In the genomic region with DNA sequence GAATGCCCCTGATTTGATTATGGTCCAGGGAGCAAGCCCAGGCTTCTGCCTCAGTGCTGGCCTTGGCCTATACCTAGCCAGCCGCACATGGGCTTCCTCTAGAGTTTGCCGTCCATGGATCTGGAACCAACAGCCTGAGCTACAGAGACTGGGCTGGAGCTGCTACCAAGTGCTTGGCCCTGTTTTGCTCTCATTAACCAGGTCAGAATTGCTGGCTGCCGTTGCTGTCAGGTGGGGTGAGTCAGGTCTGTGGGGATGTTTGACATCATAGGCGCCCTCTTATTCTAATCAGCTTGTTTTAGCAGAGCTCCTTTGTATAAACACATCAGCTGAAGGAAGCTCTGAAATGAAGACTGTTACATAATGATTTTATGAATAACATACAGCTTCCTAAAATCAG, we compare ENCODE assay signal across 14 cellular contexts.
DNase-seq lines count a peak whose midpoint lies in the region; ATAC-seq and TF ChIP-seq lines count a peak whose summit lies in the region.
"Had no signal": no experiment of that assay in that cellular context is flagged by ENCODE, and none has a peak within 500 bp of the region (broad histone marks: within the 10 kb centered on the region; RNA-seq: fewer than 3 reads in every experiment).

No MANE protein-coding gene starts in this region.

- no peaks in the 10 kb centered on the region for H3K4me1 ChIP-seq in foreskin keratinocyte
- H3K4me1 ChIP-seq: A549 had no signal

- no peak overlapping the region for H3K4me3 Mint-ChIP-seq in activated CD4-positive, alpha-beta T cell treated with anti-CD3 and anti-CD28 coated beads, Interleukin-2, amount 10 ng/mL, durations not matched to agents 7 days and 5 days
- peak overlapping the region; percentile 22 for H3K4me3 Mint-ChIP-seq in activated T-helper 17 cell treated with anti-CD3 and anti-CD28 coated beads, Interleukin-2, amount 50 U/mL, for 72 hours
- H3K4me3 Mint-ChIP-seq: brain had no signal

- POLR2A ChIA-PET in activated CD4-positive, alpha-beta T cell treated with anti-CD3 and anti-CD28 coated beads, Interleukin-2, amount 10 ng/mL, durations not matched to agents 7 days and 5 days (lab: Charles Lee) = no interaction called here

- no peaks in the 10 kb centered on the region for H3K9me3 Mint-ChIP-seq in activated CD4-positive, alpha-beta T cell treated with anti-CD3 and anti-CD28 coated beads, Interleukin-2, amount 10 ng/mL, durations not matched to agents 7 days and 5 days
- no peaks in the 10 kb centered on the region for H3K9me3 Mint-ChIP-seq in activated T-helper 17 cell treated with anti-CD3 and anti-CD28 coated beads, Interleukin-2, amount 50 U/mL, for 72 hours
- H3K9me3 Mint-ChIP-seq: brain had no signal

- peak; percentile 94 for ATAC-seq in activated T-helper 17 cell treated with anti-CD3 and anti-CD28 coated beads, Interleukin-2, amount 50 U/mL, for 72 hours (replicated peaks)
- ATAC-seq in foreskin keratinocyte (peak; percentile 70), GM18520 (IDR thresholded peaks at IDR 0.05; ENCODE audit: unreplicated experiment) (no peak)
- ATAC-seq: A549, esophagus mucosa had no signal

- CTCF ChIA-PET in activated CD4-positive, alpha-beta T cell treated with anti-CD3 and anti-CD28 coated beads, Interleukin-2, amount 10 ng/mL, durations not matched to agents 7 days and 5 days (lab: Charles Lee) = interaction anchor here (1.0 to 1.6 kb wide), 2 partner anchors 11 to 18 kb away, joined by 3 to 8 read pairs; no protein-coding TSS in a partner anchor

- H3K27me3 ChIP-seq in foreskin keratinocyte = no peaks in the 10 kb centered on the region

- no peak overlapping the region for H3K27ac Mint-ChIP-seq in activated CD4-positive, alpha-beta T cell treated with anti-CD3 and anti-CD28 coated beads, Interleukin-2, amount 10 ng/mL, durations not matched to agents 7 days and 5 days
- peak overlapping the region; percentile 87 for H3K27ac Mint-ChIP-seq in activated T-helper 17 cell treated with anti-CD3 and anti-CD28 coated beads, Interleukin-2, amount 50 U/mL, for 72 hours

- no peak overlapping the region for H3K27ac ChIP-seq in foreskin keratinocyte
- H3K27ac ChIP-seq: A549 had no signal

- no peaks in the 10 kb centered on the region for H3K27me3 Mint-ChIP-seq in activated CD4-positive, alpha-beta T cell treated with anti-CD3 and anti-CD28 coated beads, Interleukin-2, amount 10 ng/mL, durations not matched to agents 7 days and 5 days
- H3K27me3 Mint-ChIP-seq in activated T-helper 17 cell treated with anti-CD3 and anti-CD28 coated beads, Interleukin-2, amount 50 U/mL, for 72 hours = no peaks in the 10 kb centered on the region

- TF ChIP-seq CTCF in foreskin keratinocyte (conservative IDR thresholded peaks at IDR 0.05) = no peak

- peak; percentile 7 for DNase-seq in activated CD4-positive, alpha-beta T cell treated with anti-CD3 and anti-CD28 coated beads for 48 hours
- no peak for DNase-seq in activated CD4-positive, alpha-beta T cell treated with anti-CD3 and anti-CD28 coated beads, Interleukin-2, amount 10 ng/mL, durations not matched to agents 7 days and 5 days
- DNase-seq in foreskin keratinocyte (peak in 1 of 2 donors; percentile 29), renal cortical epithelial cell (ENCODE audit: low read depth) (peak; percentile 73), NCI-H510A treated with DMSO at 0.1 percent for 48 hours (lab: John Stamatoyannopoulos, UW) (no peak), NCI-H2227 (lab: John Stamatoyannopoulos, UW; ENCODE audit: unreplicated experiment) (no peak)
- DNase-seq: activated T-cell treated with anti-CD3 and anti-CD28 coated beads for 4 hours, kidney, NCI-H510A had no signal

- H3K36me3 Mint-ChIP-seq in activated CD4-positive, alpha-beta T cell treated with anti-CD3 and anti-CD28 coated beads, Interleukin-2, amount 10 ng/mL, durations not matched to agents 7 days and 5 days (ENCODE audit: low read depth) = peaks cover 10% of the 10 kb centered on the region
- no peaks in the 10 kb centered on the region for H3K36me3 Mint-ChIP-seq in activated T-helper 17 cell treated with anti-CD3 and anti-CD28 coated beads, Interleukin-2, amount 50 U/mL, for 72 hours (ENCODE audit: low read depth)
- H3K36me3 Mint-ChIP-seq: brain had no signal

- H3K4me1 Mint-ChIP-seq in activated CD4-positive, alpha-beta T cell treated with anti-CD3 and anti-CD28 coated beads, Interleukin-2, amount 10 ng/mL, durations not matched to agents 7 days and 5 days = peaks cover 16% of the 10 kb centered on the region
- H3K4me1 Mint-ChIP-seq in activated T-helper 17 cell treated with anti-CD3 and anti-CD28 coated beads, Interleukin-2, amount 50 U/mL, for 72 hours = peaks cover 34% of the 10 kb centered on the region

Comparison
In these comparisons a context has a peak if more than half of its experiments do, and no peak if none do; other contexts are left out.
1. DNase-seq: peak in activated CD4-positive, alpha-beta T cell treated with anti-CD3 and anti-CD28 coated beads for 48 hours (single experiment) and renal cortical epithelial cell (single experiment); none in activated CD4-positive, alpha-beta T cell treated with anti-CD3 and anti-CD28 coated beads, Interleukin-2, amount 10 ng/mL, durations not matched to agents 7 days and 5 days (single experiment), NCI-H510A treated with DMSO at 0.1 percent for 48 hours (single experiment) and NCI-H2227 (single experiment).